8 cellular contexts compared by ENCODE assay signal in genomic region chr5:56819027-56819881, GRCh38. TPM values are rescaled to one million over a fixed set of nuclear protein-coding genes. Genes with fewer than 3 reads are reported as not detected.
A peak's percentile ranks its signal among the peaks of the same experiment; 100 is the strongest.
DNase-seq lines count a peak whose midpoint lies in the region; ATAC-seq and TF ChIP-seq lines count a peak whose summit lies in the region.

No MANE protein-coding gene starts in this region.

- H3K27ac ChIP-seq in liver (ENCODE audit: low read depth in 1 of 2, low read length in 2 of 2), result no peak overlapping the region

- peak overlapping the region; percentile 12 to 45 for H3K9ac ChIP-seq in liver (ENCODE audit: low read depth in 1 of 2, low read length in 2 of 2)

- H3K36me3 ChIP-seq in liver (ENCODE audit: control insufficient read depth in 4 of 4, insufficient read depth in 3 of 4, low read depth in 1 of 4, low read length in 3 of 4), result no peaks in the 10 kb centered on the region

- H3K4me3 ChIP-seq in liver (ENCODE audit: low read depth in 1 of 3, low read length in 3 of 3), result no peak overlapping the region

- peaks cover 2 to 21% (median 9%) of the 10 kb centered on the region in 4 donors for H3K4me1 ChIP-seq in liver (ENCODE audit: control insufficient read depth in 4 of 4, insufficient read depth in 4 of 4, low read length in 3 of 4)

- H3K27me3 ChIP-seq in liver (ENCODE audit: control insufficient read depth in 4 of 4, insufficient read depth in 4 of 4, low read length in 3 of 4), result no peaks in the 10 kb centered on the region

- TF ChIP-seq RAD21 in liver (IDR thresholded peaks at IDR 0.05), result no peak

- peak overlapping the region; percentile 84 for H3K27ac Mint-ChIP-seq in stimulated activated naive CD8-positive, alpha-beta T cell treated with anti-CD3 and anti-CD28 coated beads, Interleukin-15, Interleukin-2, amounts not matched to agents 100 ng/mL and 50 ng/mL, for 24 hours
- H3K27ac Mint-ChIP-seq in activated naive CD8-positive, alpha-beta T cell, result peak overlapping the region; percentile 77

- H3K27me3 Mint-ChIP-seq in stimulated activated naive CD8-positive, alpha-beta T cell treated with anti-CD3 and anti-CD28 coated beads, Interleukin-15, Interleukin-2, amounts not matched to agents 100 ng/mL and 50 ng/mL, for 24 hours, result no peaks in the 10 kb centered on the region
- no peaks in the 10 kb centered on the region for H3K27me3 Mint-ChIP-seq in activated naive CD8-positive, alpha-beta T cell

- WGBS in liver, result 60% methylated on average over 7 of the region's 7 CpGs

- peaks cover 16% of the 10 kb centered on the region for H3K36me3 Mint-ChIP-seq in stimulated activated naive CD8-positive, alpha-beta T cell treated with anti-CD3 and anti-CD28 coated beads, Interleukin-15, Interleukin-2, amounts not matched to agents 100 ng/mL and 50 ng/mL, for 24 hours (ENCODE audit: low read depth)
- peaks cover 4% of the 10 kb centered on the region for H3K36me3 Mint-ChIP-seq in activated naive CD8-positive, alpha-beta T cell

- no peaks in the 10 kb centered on the region for H3K9me3 Mint-ChIP-seq in stimulated activated naive CD8-positive, alpha-beta T cell treated with anti-CD3 and anti-CD28 coated beads, Interleukin-15, Interleukin-2, amounts not matched to agents 100 ng/mL and 50 ng/mL, for 24 hours
- no peaks in the 10 kb centered on the region for H3K9me3 Mint-ChIP-seq in activated naive CD8-positive, alpha-beta T cell (ENCODE audit: low read depth)

- no peak for DNase-seq in stimulated activated naive CD8-positive, alpha-beta T cell treated with anti-CD3 and anti-CD28 coated beads, Interleukin-15, Interleukin-2, amounts not matched to agents 100 U/mL and 50 U/mL, for 24 hours
- DNase-seq in NCI-H2227 treated with DMSO at 0.1 percent for 48 hours (lab: John Stamatoyannopoulos, UW) (no peak), dedifferentiated amniotic fluid mesenchymal stem cell (ENCODE audit: extremely low spot score) (no peak)

- peak overlapping the region; percentile 75 for H3K4me3 Mint-ChIP-seq in stimulated activated naive CD8-positive, alpha-beta T cell treated with anti-CD3 and anti-CD28 coated beads, Interleukin-15, Interleukin-2, amounts not matched to agents 100 ng/mL and 50 ng/mL, for 24 hours
- H3K4me3 Mint-ChIP-seq in activated naive CD8-positive, alpha-beta T cell, result peak overlapping the region; percentile 73

- no peaks in the 10 kb centered on the region for H3K9me3 ChIP-seq in liver (ENCODE audit: control insufficient read depth in 4 of 4, low read length in 3 of 4)

- peaks cover 62% of the 10 kb centered on the region for H3K4me1 Mint-ChIP-seq in stimulated activated naive CD8-positive, alpha-beta T cell treated with anti-CD3 and anti-CD28 coated beads, Interleukin-15, Interleukin-2, amounts not matched to agents 100 ng/mL and 50 ng/mL, for 24 hours (ENCODE audit: low read depth)
- peaks cover 64% of the 10 kb centered on the region for H3K4me1 Mint-ChIP-seq in activated naive CD8-positive, alpha-beta T cell (ENCODE audit: low read depth)

- ATAC-seq in stimulated activated naive CD8-positive, alpha-beta T cell treated with anti-CD3 and anti-CD28 coated beads, Interleukin-15, Interleukin-2, amounts not matched to agents 100 U/mL and 50 U/mL, for 24 hours, result no peak
- ATAC-seq in HG02981 (IDR thresholded peaks at IDR 0.05; ENCODE audit: unreplicated experiment) (no peak), HG02610 (IDR thresholded peaks at IDR 0.05; ENCODE audit: unreplicated experiment) (no peak)

- no peak for TF ChIP-seq CTCF in liver (IDR thresholded peaks at IDR 0.05; ENCODE audit: low read depth, low read length, missing input control)

TF ChIP-seq in liver, 16 proteins besides CTCF, POLR2A, EP300 and RAD21:
- TF ChIP-seq YY1 (IDR thresholded peaks at IDR 0.05), result peak; percentile 34
- no peak for TF ChIP-seq FOXA2 (IDR thresholded peaks at IDR 0.05)

RNA-seq across cellular contexts. Expression of gene MAP3K1, which starts 3.9 kb away (rescaled TPM):
- 10 to 100 TPM; 10.1 to 15.4 TPM for total RNA-seq in liver
- 1 to 10 TPM; 2.4 to 3.3 TPM for polyA plus RNA-seq in liver
